Comparison of ENCODE assay signal across 15 cellular contexts in the genomic region with DNA sequence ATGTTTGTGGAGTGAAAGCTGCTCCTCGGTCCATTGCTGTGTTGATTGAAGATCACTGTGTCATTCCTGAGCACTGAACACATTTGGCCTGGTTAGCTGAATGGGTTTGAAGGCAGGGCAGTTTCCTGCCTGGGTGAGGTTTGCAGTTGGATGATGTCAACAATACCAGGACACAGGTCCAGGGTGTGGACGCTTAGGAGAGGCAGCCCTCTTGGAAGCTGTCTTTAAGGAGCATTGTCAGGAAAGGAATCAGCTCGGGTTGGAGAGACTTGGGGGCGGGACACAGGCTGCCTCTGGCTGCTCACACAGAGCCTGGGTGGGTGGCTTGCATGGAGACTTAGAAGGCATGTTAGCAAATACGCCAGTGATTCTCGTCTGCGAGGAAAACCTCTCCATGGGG.
DNase-seq lines count a peak whose midpoint lies in the region; ATAC-seq and TF ChIP-seq lines count a peak whose summit lies in the region.
"Had no signal": no experiment of that assay in that cellular context is flagged by ENCODE, and none has a peak within 500 bp of the region (broad histone marks: within the 10 kb centered on the region; RNA-seq: fewer than 3 reads in every experiment).

No MANE protein-coding gene starts in this region.

- peak; percentile 38 for DNase-seq in Ammon's horn (ENCODE audit: low spot score)
- DNase-seq in Peyer's patch = peak; percentile 6 to 49 (median 49)
- peak; percentile 74 for DNase-seq in fibroblast of the aortic adventitia (ENCODE audit: low read depth)
- no peak for DNase-seq in neural progenitor cell (ENCODE audit: low spot score)
- DNase-seq in Kasumi-1 (lab: John Stamatoyannopoulos, UW) = no peak
- no peak for DNase-seq in amniotic stem cell (lab: John Stamatoyannopoulos, UW)
- DNase-seq in SK-N-DZ (ENCODE audit: low spot score) = no peak
- DNase-seq: activated naive CD8-positive, alpha-beta T cell treated with anti-CD3 and anti-CD28 coated beads, Interleukin-2, amount 10 ng/mL, durations not matched to agents 7 days and 5 days; mesenchymal stem cell; NCI-H1930; testis had no signal

- H3K9ac ChIP-seq in neural progenitor cell = no peak overlapping the region

- no peak for TF ChIP-seq POLR2A in Peyer's patch (IDR thresholded peaks at IDR 0.05)

- H3K4me1 ChIP-seq in Peyer's patch (no peaks in the 10 kb centered on the region), neural progenitor cell (no peaks in the 10 kb centered on the region)
- H3K4me1 ChIP-seq: HAP-1, testis had no signal

- TF ChIP-seq CTCF in Peyer's patch (IDR thresholded peaks at IDR 0.05) = no peak
- no peak for TF ChIP-seq CTCF in fibroblast of the aortic adventitia (IDR thresholded peaks at IDR 0.05; ENCODE audit: insufficient read depth, low read length)
- TF ChIP-seq CTCF in neural progenitor cell (IDR thresholded peaks at IDR 0.05) = no peak

- H3K9me3 ChIP-seq in Peyer's patch (no peaks in the 10 kb centered on the region), neural progenitor cell (ENCODE audit: low read depth) (no peaks in the 10 kb centered on the region)
- H3K9me3 ChIP-seq: HAP-1, testis had no signal

- no peak overlapping the region for H3K4me3 ChIP-seq in Peyer's patch
- no peak overlapping the region for H3K4me3 ChIP-seq in fibroblast of the aortic adventitia (ENCODE audit: low read depth, low read length)
- H3K4me3 ChIP-seq in neural progenitor cell = no peak overlapping the region
- H3K4me3 ChIP-seq: HAP-1, testis had no signal

- H2AFZ ChIP-seq in neural progenitor cell (replicated peaks) = no peak overlapping the region

- H3F3A ChIP-seq in neural progenitor cell (ENCODE audit: low read depth) = no peaks in the 10 kb centered on the region

- H3K27ac Mint-ChIP-seq in neural progenitor cell = peak overlapping the region; percentile 39
- H3K27ac Mint-ChIP-seq: activated naive CD8-positive, alpha-beta T cell treated with anti-CD3 and anti-CD28 coated beads, Interleukin-2, amount 10 ng/mL, durations not matched to agents 7 days and 5 days had no signal

- no peak overlapping the region for H3K4me2 ChIP-seq in neural progenitor cell

- H3K9me3 Mint-ChIP-seq in neural progenitor cell = peaks cover 2% of the 10 kb centered on the region
- H3K9me3 Mint-ChIP-seq: activated naive CD8-positive, alpha-beta T cell treated with anti-CD3 and anti-CD28 coated beads, Interleukin-2, amount 10 ng/mL, durations not matched to agents 7 days and 5 days had no signal

- H3K4me3 Mint-ChIP-seq in neural progenitor cell = peak overlapping the region; percentile 35
- H3K4me3 Mint-ChIP-seq: activated naive CD8-positive, alpha-beta T cell treated with anti-CD3 and anti-CD28 coated beads, Interleukin-2, amount 10 ng/mL, durations not matched to agents 7 days and 5 days had no signal

- H3K36me3 Mint-ChIP-seq in neural progenitor cell = peaks cover 10% of the 10 kb centered on the region
- H3K36me3 Mint-ChIP-seq: activated naive CD8-positive, alpha-beta T cell treated with anti-CD3 and anti-CD28 coated beads, Interleukin-2, amount 10 ng/mL, durations not matched to agents 7 days and 5 days had no signal

- no peaks in the 10 kb centered on the region for H3K79me2 ChIP-seq in neural progenitor cell (ENCODE audit: low read depth)

- H3K36me3 ChIP-seq in Peyer's patch (no peaks in the 10 kb centered on the region), neural progenitor cell (no peaks in the 10 kb centered on the region)
- H3K36me3 ChIP-seq: HAP-1 had no signal

- no peaks in the 10 kb centered on the region for H3K27me3 ChIP-seq in Peyer's patch
- no peaks in the 10 kb centered on the region for H3K27me3 ChIP-seq in neural progenitor cell
- H3K27me3 ChIP-seq: testis had no signal

- H3K27me3 Mint-ChIP-seq in neural progenitor cell (ENCODE audit: insufficient read depth, low read depth) = peaks cover 3% of the 10 kb centered on the region
- H3K27me3 Mint-ChIP-seq: activated naive CD8-positive, alpha-beta T cell treated with anti-CD3 and anti-CD28 coated beads, Interleukin-2, amount 10 ng/mL, durations not matched to agents 7 days and 5 days had no signal

- peaks cover 11% of the 10 kb centered on the region for H3K4me1 Mint-ChIP-seq in neural progenitor cell

- no peaks in the 10 kb centered on the region for H4K20me1 ChIP-seq in neural progenitor cell (ENCODE audit: low read depth)

- H3K27ac ChIP-seq in Peyer's patch (no peak overlapping the region), neural progenitor cell (no peak overlapping the region)
- H3K27ac ChIP-seq: HL-60, testis had no signal

- no peak for ATAC-seq in HG03045 (IDR thresholded peaks at IDR 0.05; ENCODE audit: unreplicated experiment)
- ATAC-seq: SK-N-SH treated with all-trans-retinoic acid at 6 μM for 48 hours had no signal

Comparison
In these comparisons a context has a peak if more than half of its experiments do, and no peak if none do; other contexts are left out.
1. DNase-seq: peak in Ammon's horn (single experiment), Peyer's patch (3 of 3) and fibroblast of the aortic adventitia (single experiment); none in neural progenitor cell (single experiment), Kasumi-1 (0 of 2), amniotic stem cell (single experiment) and SK-N-DZ (single experiment).